ENCODE assay signal across 11 cellular contexts in the genomic region with DNA sequence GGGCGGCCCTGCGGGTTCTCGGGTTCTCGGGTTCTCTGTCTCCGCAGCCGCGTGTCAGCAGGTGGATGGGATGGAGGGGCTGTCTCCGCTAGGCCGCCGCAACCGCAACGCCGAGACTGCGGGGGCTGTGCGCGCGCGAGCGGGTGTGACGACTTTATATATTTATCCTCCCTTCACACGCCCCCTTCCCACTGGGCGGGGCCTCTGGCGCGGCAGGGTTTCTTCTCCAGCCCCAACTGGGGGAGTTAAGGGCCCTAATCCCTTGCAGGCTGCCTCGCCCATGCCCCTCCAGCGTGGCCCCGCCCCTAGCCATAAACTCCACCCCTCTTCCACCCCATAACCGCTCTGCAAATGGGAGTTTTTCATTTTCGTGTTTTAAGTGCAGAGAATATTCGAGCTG. TPM values are rescaled to one million over a fixed set of nuclear protein-coding genes. Genes with fewer than 3 reads are reported as not detected.
DNase-seq lines count a peak whose midpoint lies in the region; ATAC-seq and TF ChIP-seq lines count a peak whose summit lies in the region.
"Had no signal": no experiment of that assay in that cellular context is flagged by ENCODE, and none has a peak within 500 bp of the region (broad histone marks: within the 10 kb centered on the region; RNA-seq: fewer than 3 reads in every experiment).

No MANE protein-coding gene starts in this region.

- H3K36me3 Mint-ChIP-seq in activated naive CD4-positive, alpha-beta T cell treated with anti-CD3 and anti-CD28 coated beads for 36 hours (ENCODE audit: low read depth): no peaks in the 10 kb centered on the region
- H3K36me3 Mint-ChIP-seq in activated naive CD4-positive, alpha-beta T cell treated with anti-CD3 and anti-CD28 coated beads, Interleukin-2, amount 10 ng/mL, durations not matched to agents 7 days and 5 days: no peaks in the 10 kb centered on the region

- no peak for ATAC-seq in HG03097 (IDR thresholded peaks at IDR 0.05; ENCODE audit: low FRiP score, unreplicated experiment)

- H3K27ac Mint-ChIP-seq in activated naive CD4-positive, alpha-beta T cell treated with anti-CD3 and anti-CD28 coated beads for 36 hours: no peak overlapping the region
- no peak overlapping the region for H3K27ac Mint-ChIP-seq in activated naive CD4-positive, alpha-beta T cell treated with anti-CD3 and anti-CD28 coated beads, Interleukin-2, amount 10 ng/mL, durations not matched to agents 7 days and 5 days

- H3K27ac ChIP-seq in cingulate gyrus (ENCODE audit: low read depth, low read length) (peak overlapping the region; percentile 47), tibial artery (no peak overlapping the region)
- H3K27ac ChIP-seq: parathyroid adenoma had no signal

- H3K4me3 ChIP-seq in tibial artery: peak overlapping the region; percentile 37 to 38

- peaks cover 0 to 49% (median 44%) of the 10 kb centered on the region in 4 donors for H3K4me1 ChIP-seq in tibial artery
- H3K4me1 ChIP-seq: parathyroid adenoma had no signal

- H3K27me3 ChIP-seq in tibial artery: peaks cover 0 to 92% of the 10 kb centered on the region in 2 donors

- H3K9me3 ChIP-seq in tibial artery: no peaks in the 10 kb centered on the region

- no peak for TF ChIP-seq CTCF in tibial artery (IDR thresholded peaks at IDR 0.05)

- peak; percentile 15 for DNase-seq in activated naive CD4-positive, alpha-beta T cell treated with anti-CD3 and anti-CD28 coated beads for 36 hours
- DNase-seq in activated naive CD4-positive, alpha-beta T cell treated with anti-CD3 and anti-CD28 coated beads, Interleukin-2, amount 10 ng/mL, durations not matched to agents 7 days and 5 days: no peak
- DNase-seq in medulla oblongata (ENCODE audit: extremely low spot score) (peak; percentile 29), tibial artery (no peak), cerebellum (ENCODE audit: low spot score) (no peak), DMS 273 treated with DMSO at 0.1 percent for 48 hours (lab: John Stamatoyannopoulos, UW) (no peak)
- DNase-seq: NCI-H1436 treated with DMSO at 0.1 percent for 48 hours had no signal

- H3K4me3 Mint-ChIP-seq in activated naive CD4-positive, alpha-beta T cell treated with anti-CD3 and anti-CD28 coated beads for 36 hours: peak overlapping the region; percentile 10
- no peak overlapping the region for H3K4me3 Mint-ChIP-seq in activated naive CD4-positive, alpha-beta T cell treated with anti-CD3 and anti-CD28 coated beads, Interleukin-2, amount 10 ng/mL, durations not matched to agents 7 days and 5 days

- H3K9me3 Mint-ChIP-seq in activated naive CD4-positive, alpha-beta T cell treated with anti-CD3 and anti-CD28 coated beads for 36 hours: no peaks in the 10 kb centered on the region
- no peaks in the 10 kb centered on the region for H3K9me3 Mint-ChIP-seq in activated naive CD4-positive, alpha-beta T cell treated with anti-CD3 and anti-CD28 coated beads, Interleukin-2, amount 10 ng/mL, durations not matched to agents 7 days and 5 days

- intact Hi-C loops in activated naive CD4-positive, alpha-beta T cell treated with anti-CD3 and anti-CD28 coated beads for 36 hours (cut with micrococcal nuclease): no loop called here
- intact Hi-C loops in tibial artery (cut with DNase I; ENCODE audit: low total_unique reads): no loop called here

- CTCF ChIA-PET in activated naive CD4-positive, alpha-beta T cell treated with anti-CD3 and anti-CD28 coated beads for 36 hours (lab: Charles Lee): no interaction called here
- CTCF ChIA-PET in activated naive CD4-positive, alpha-beta T cell treated with anti-CD3 and anti-CD28 coated beads, Interleukin-2, amount 10 ng/mL, durations not matched to agents 7 days and 5 days (lab: Charles Lee): no interaction called here

- H3K36me3 ChIP-seq in tibial artery: no peaks in the 10 kb centered on the region

- peaks cover 12% of the 10 kb centered on the region for H3K4me1 Mint-ChIP-seq in activated naive CD4-positive, alpha-beta T cell treated with anti-CD3 and anti-CD28 coated beads for 36 hours (ENCODE audit: low read depth)
- peaks cover 5% of the 10 kb centered on the region for H3K4me1 Mint-ChIP-seq in activated naive CD4-positive, alpha-beta T cell treated with anti-CD3 and anti-CD28 coated beads, Interleukin-2, amount 10 ng/mL, durations not matched to agents 7 days and 5 days

- H3K27me3 Mint-ChIP-seq in activated naive CD4-positive, alpha-beta T cell treated with anti-CD3 and anti-CD28 coated beads for 36 hours (ENCODE audit: low read depth): peaks cover 73% of the 10 kb centered on the region
- H3K27me3 Mint-ChIP-seq in activated naive CD4-positive, alpha-beta T cell treated with anti-CD3 and anti-CD28 coated beads, Interleukin-2, amount 10 ng/mL, durations not matched to agents 7 days and 5 days: peaks cover 92% of the 10 kb centered on the region

RNA-seq across cellular contexts. Expression of gene IGSF21, which starts 3.4 kb away (rescaled TPM):
- total RNA-seq in activated naive CD4-positive, alpha-beta T cell treated with anti-CD3 and anti-CD28 coated beads for 36 hours: not detected
- total RNA-seq in cerebellum: 17.3 TPM
- total RNA-seq: SK-MEL-5 had no signal

Comparison
In these comparisons a context has a peak if more than half of its experiments do, and no peak if none do; other contexts are left out.
1. DNase-seq: peak in activated naive CD4-positive, alpha-beta T cell treated with anti-CD3 and anti-CD28 coated beads for 36 hours (single experiment) and medulla oblongata (single experiment); none in activated naive CD4-positive, alpha-beta T cell treated with anti-CD3 and anti-CD28 coated beads, Interleukin-2, amount 10 ng/mL, durations not matched to agents 7 days and 5 days (single experiment), tibial artery (0 of 2), cerebellum (single experiment) and DMS 273 treated with DMSO at 0.1 percent for 48 hours (single experiment).
2. RNA of gene IGSF21, which starts 3.4 kb away (total RNA-seq): 17.3 TPM in cerebellum (single experiment); not detected in activated naive CD4-positive, alpha-beta T cell treated with anti-CD3 and anti-CD28 coated beads for 36 hours; every median in the first group is over 10 times any median in the second.